24 cellular contexts compared by ENCODE assay signal in genomic region chr2:227511239-227511930, GRCh38. TPM values are rescaled to one million over a fixed set of nuclear protein-coding genes. Genes with fewer than 3 reads are reported as not detected.
DNase-seq lines count a peak whose midpoint lies in the region; ATAC-seq, FAIRE-seq and TF ChIP-seq lines count a peak whose summit lies in the region.
"Had no signal": no experiment of that assay in that cellular context is flagged by ENCODE, and none has a peak within 500 bp of the region (broad histone marks: within the 10 kb centered on the region; RNA-seq: fewer than 3 reads in every experiment).

No MANE protein-coding gene starts in this region.

- no peaks in the 10 kb centered on the region for H3K9me2 ChIP-seq in hepatocyte (replicated peaks; ENCODE audit: insufficient read depth)

- peaks cover 88% of the 10 kb centered on the region for H3K79me2 ChIP-seq in GM12878 (ENCODE audit: control insufficient read depth, insufficient read depth, low read length)
- peaks cover 99% of the 10 kb centered on the region for H3K79me2 ChIP-seq in hepatocyte

- H2AFZ ChIP-seq in GM12878 (ENCODE audit: control insufficient read depth, low read depth, low read length) (no peak overlapping the region), hepatocyte (no peak overlapping the region)

- RAD21 ChIA-PET in GM12878 (lab: Charles Lee; ENCODE audit: unreplicated experiment), result no interaction called here

- SMC1A ChIA-PET in GM12878 (lab: Charles Lee; ENCODE audit: uncharacterized antibody, unreplicated experiment), result interaction anchor here (0.8 to 1.3 kb wide), 4 partner anchors 8 to 38 kb away, joined by 3 to 4 read pairs (median 3); no protein-coding TSS in a partner anchor

- CTCF ChIA-PET in GM12878 (lab: Yijun Ruan, JAX), result interaction anchor here (1.2 kb wide), 1 partner anchor 106 kb away, joined by 3 read pairs; no protein-coding TSS in a partner anchor

- no peak for TF ChIP-seq EP300 in GM12878 (IDR thresholded peaks at IDR 0.05; ENCODE audit: borderline replicate concordance in 1 of 2, control insufficient read depth in 1 of 2, low read depth in 2 of 2, low read length in 2 of 2)
- no peak for TF ChIP-seq EP300 in ovary (IDR thresholded peaks at IDR 0.05)

- intact Hi-C loops in left ventricle myocardium inferior (cut with micrococcal nuclease), result no loop called here
- intact Hi-C loops in heart right ventricle (cut with DNase I), result loop anchor here in 2 of 10 donors (5.0 kb wide), 2 partner anchors 34 to 39 kb away; partner anchors contain the start of gene AGFG1 (in 1 of the 2)
- intact Hi-C loops in GM12878 (cut with micrococcal nuclease; ENCODE audit: unreplicated experiment), result no loop called here
- intact Hi-C loops in ovary (cut with DNase I), result no loop called here

- H3K4me1 ChIP-seq in left ventricle myocardium inferior (peaks cover 98% of the 10 kb centered on the region), heart right ventricle (peaks cover 9 to 97% (median 81%) of the 10 kb centered on the region in 9 donors), GM12878 (ENCODE audit: control insufficient read depth, insufficient read depth, low read length) (peaks cover 16% of the 10 kb centered on the region; the same call in 1 of the 2 replicates), hepatocyte (ENCODE audit: insufficient read depth) (peaks cover 38% of the 10 kb centered on the region), ovary (ENCODE audit: insufficient read depth) (peaks cover 13% of the 10 kb centered on the region)
- H3K4me1 ChIP-seq: prostate gland had no signal

- H3K9me3 ChIP-seq in left ventricle myocardium inferior (replicated peaks) (no peaks in the 10 kb centered on the region), heart right ventricle (no peaks in the 10 kb centered on the region), GM12878 (replicated peaks; ENCODE audit: control insufficient read depth, insufficient read depth, low read length) (no peaks in the 10 kb centered on the region), hepatocyte (ENCODE audit: low read depth) (no peaks in the 10 kb centered on the region), ovary (no peaks in the 10 kb centered on the region)
- H3K9me3 ChIP-seq: gastrocnemius medialis, HAP-1, prostate gland, thoracic aorta had no signal

- no peak overlapping the region for H3K4me3 ChIP-seq in left ventricle myocardium inferior
- no peak overlapping the region for H3K4me3 ChIP-seq in heart right ventricle
- H3K4me3 ChIP-seq in GM12878, result no peak overlapping the region
- H3K4me3 ChIP-seq in hepatocyte, result no peak overlapping the region
- H3K4me3 ChIP-seq in ovary, result no peak overlapping the region
- H3K4me3 ChIP-seq: coronary artery, gastrocnemius medialis, HAP-1, prostate gland, thoracic aorta had no signal

- no peak overlapping the region for H3K4me2 ChIP-seq in GM12878 (ENCODE audit: control insufficient read depth, insufficient read depth)
- H3K4me2 ChIP-seq in hepatocyte, result peak overlapping the region; percentile 4

- WGBS in heart right ventricle, 2 donors, result 78 to 84% methylated on average over 4 of the region's 4 CpGs
- WGBS in GM12878 (ENCODE audit: insufficient coverage, insufficient replicate concordance, low lambda C conversion rate, missing lambda C conversion rate), result 94% methylated on average over 4 of the region's 4 CpGs
- WGBS in hepatocyte (ENCODE audit: low lambda C conversion rate, missing lambda C conversion rate), result 84% methylated on average over 4 of the region's 4 CpGs
- 85 to 89% (median 85%) methylated on average over 4 of the region's 4 CpGs for WGBS in ovary, 3 donors

- TF ChIP-seq CTCF in left ventricle myocardium inferior (IDR thresholded peaks at IDR 0.05; ENCODE audit: borderline replicate concordance) (no peak), heart right ventricle (IDR thresholded peaks at IDR 0.05) (no peak), GM12878 (IDR thresholded peaks at IDR 0.05 in 2 of 3, conservative IDR thresholded peaks at IDR 0.05 in 1 of 3; ENCODE audit: control insufficient read depth in 2 of 3, extremely low read depth in 1 of 3, insufficient read depth in 1 of 3, low read depth in 3 of 3, low read length in 3 of 3) (no peak), hepatocyte (IDR thresholded peaks at IDR 0.05; ENCODE audit: poor library complexity) (no peak), ovary (IDR thresholded peaks at IDR 0.05) (no peak)

- ATAC-seq in heart right ventricle, result no peak
- no peak for ATAC-seq in GM12878
- ATAC-seq in GM18519 (IDR thresholded peaks at IDR 0.05; ENCODE audit: low FRiP score, unreplicated experiment), result no peak
- ATAC-seq in HG03432 (IDR thresholded peaks at IDR 0.05; ENCODE audit: unreplicated experiment), result no peak
- no peak for ATAC-seq in GM19397 (IDR thresholded peaks at IDR 0.05; ENCODE audit: unreplicated experiment)
- ATAC-seq: stimulated activated effector memory CD8-positive, alpha-beta T cell treated with anti-CD3 and anti-CD28 coated beads, Interleukin-12 subunit alpha, Interleukin-12 subunit beta, amount 100 ng/mL, for 72 hours had no signal

- no peak for DNase-seq in left ventricle myocardium inferior
- no peak for DNase-seq in heart right ventricle
- DNase-seq in GM12878 (ENCODE audit: low read depth, low spot score), result no peak
- no peak for DNase-seq in hepatocyte (ENCODE audit: low spot score)
- DNase-seq in ovary, result no peak
- DNase-seq: activated CD8-positive, alpha-beta memory T cell treated with anti-CD3 and anti-CD28 coated beads for 24 hours; activated T-cell treated with anti-CD3 and anti-CD28 coated beads, Interleukin-2, amount 50 U/mL, for 48 hours; brain microvascular endothelial cell; DMS79; gastrocnemius medialis; kidney glomerular epithelial cell; NCI-H1105 treated with DMSO at 0.1 percent for 48 hours; NCI-H2107; nephron progenitor cell had no signal

- H3K27ac ChIP-seq in left ventricle myocardium inferior (replicated peaks) (peak overlapping the region; percentile 10), heart right ventricle (peak overlapping the region in 1 of 10 donors; percentile 20), GM12878 (ENCODE audit: control insufficient read depth, insufficient read depth) (no peak overlapping the region), hepatocyte (peak overlapping the region; percentile 21), ovary (no peak overlapping the region)
- H3K27ac ChIP-seq: brain microvascular endothelial cell, coronary artery, prostate gland, RWPE1, thoracic aorta had no signal

- H3K36me3 ChIP-seq in left ventricle myocardium inferior (no peaks in the 10 kb centered on the region), heart right ventricle (no peaks in the 10 kb centered on the region), GM12878 (ENCODE audit: control insufficient read depth in 2 of 2, insufficient read depth in 2 of 2, low read length in 1 of 2) (no peaks in the 10 kb centered on the region; a peak in 1 of 4 replicates), hepatocyte (replicated peaks; ENCODE audit: insufficient read depth, low read depth) (no peaks in the 10 kb centered on the region), ovary (no peaks in the 10 kb centered on the region)
- H3K36me3 ChIP-seq: brain microvascular endothelial cell, gastrocnemius medialis, HAP-1, prostate gland, thoracic aorta had no signal

- H4K20me1 ChIP-seq in GM12878 (ENCODE audit: control insufficient read depth, insufficient read depth) (no peaks in the 10 kb centered on the region; the same call in 1 of the 2 replicates), hepatocyte (ENCODE audit: insufficient read depth, poor library complexity, severe bottlenecking) (peaks cover 91% of the 10 kb centered on the region)

- no peak overlapping the region for H3K9ac ChIP-seq in GM12878 (ENCODE audit: control insufficient read depth, insufficient read depth, low read length)

- no TSS peak for BruUV-seq in GM12878 (replicated peaks; lab: Mats Ljungman, UMichigan)

- POLR2A ChIA-PET in GM12878 (lab: Charles Lee), result no interaction called here

- no peak for TF ChIP-seq RAD21 in GM12878 (IDR thresholded peaks at IDR 0.05; ENCODE audit: insufficient read depth, low read depth, low read length)

- no peaks in the 10 kb centered on the region for H3K27me3 ChIP-seq in left ventricle myocardium inferior (ENCODE audit: low read depth)
- no peaks in the 10 kb centered on the region for H3K27me3 ChIP-seq in heart right ventricle
- no peaks in the 10 kb centered on the region for H3K27me3 ChIP-seq in GM12878 (replicated peaks in 1 of 2; ENCODE audit: control insufficient read depth in 2 of 2, insufficient read depth in 2 of 2, low read length in 1 of 2)
- no peaks in the 10 kb centered on the region for H3K27me3 ChIP-seq in hepatocyte
- no peaks in the 10 kb centered on the region for H3K27me3 ChIP-seq in ovary
- H3K27me3 ChIP-seq: brain microvascular endothelial cell, gastrocnemius medialis had no signal

- FAIRE-seq in GM12878 (lab: Jason Lieb, UNC), result no peak
- FAIRE-seq: endothelial cell of umbilical vein had no signal

- in situ Hi-C loops in GM12878 (cut with MboI), result no loop called here

- TF ChIP-seq POLR2A in GM12878 (IDR thresholded peaks at IDR 0.05; ENCODE audit: low read depth, low read length) (no peak), ovary (IDR thresholded peaks at IDR 0.05) (no peak)

RNA-seq across cellular contexts. Expression of gene AGFG1, which starts 39.4 kb away (rescaled TPM):
- total RNA-seq in left ventricle myocardium inferior (50.4 TPM), heart right ventricle (10 to 100 TPM; 52.8 to 77.9 (median 59.0) TPM), GM12878 (2014; rRNA removed) (97.1 and 100 TPM in 2 replicates), GM12878 (2014; rRNA removed; fragmentation: Illumina TruSeq; extraction: Trizol) (78.2 and 80.7 TPM in 2 replicates), GM12878 (2021) (108 and 113 TPM in 2 replicates), hepatocyte (86.4 and 91.6 TPM in 2 replicates), ovary (10 to 100 TPM; 21.3 to 78.9 (median 52.2) TPM)
- polyA plus RNA-seq in heart right ventricle (10 to 100 TPM; 14.1 to 42.1 TPM), GM12878 (2011; rRNA removed) (228 and 243 TPM in 2 replicates), GM12878 (2014; fragmentation: Illumina TruSeq; extraction: Trizol) (78.4 and 96.3 TPM in 2 replicates), GM12878 (2014; fragmentation: Nextera tagmentation; extraction: Ambion mirVana) (10 to 100 TPM; 28.6 to 53.2 TPM), GM12878 (2014; rRNA removed) (76.3 and 82.7 TPM in 2 replicates), GM12878 (2016; fragmentation: Nextera tagmentation; extraction: Ambion mirVana) (1 to 10 TPM; 7.3 to 8.8 TPM), hepatocyte (54.4 and 62.4 TPM in 2 replicates), ovary (10 to 100 TPM; 22.4 to 49.7 TPM)
- total RNA-seq in GM12878 (2013; cell fraction: nucleolus; rRNA removed), result 90.3 and 96.0 TPM in 2 replicates
- 33.7 TPM for polyA plus RNA-seq in GM12878 (2011; ENCODE audit: low read depth)
- 200 and 228 TPM in 2 replicates for polyA plus RNA-seq in GM12878 (2011; cell fraction: cytosol; rRNA removed)
- 112 and 150 TPM in 2 replicates for polyA plus RNA-seq in GM12878 (2011; cell fraction: nucleus; rRNA removed)
- 32.7 and 53.4 TPM in 2 replicates for polyA plus RNA-seq in GM12878 (2012)
- 410 and 440 TPM in 2 replicates for polyA minus RNA-seq in GM12878 (2011; rRNA and poly(A)+ RNA removed)
- polyA minus RNA-seq in GM12878 (2011; cell fraction: cytosol; rRNA and poly(A)+ RNA removed), result 96.4 and 106 TPM in 2 replicates
- 68.8 and 110 TPM in 2 replicates for polyA minus RNA-seq in GM12878 (2011; cell fraction: nucleus; rRNA and poly(A)+ RNA removed)

Comparison
In these comparisons a context has a peak if more than half of its experiments do, and no peak if none do; other contexts are left out.
1. H3K27ac ChIP-seq: peak in left ventricle myocardium inferior (single experiment) and hepatocyte (single experiment); none in GM12878 (single experiment) and ovary (0 of 2).